3 cellular contexts compared by ENCODE assay signal in the genomic region with DNA sequence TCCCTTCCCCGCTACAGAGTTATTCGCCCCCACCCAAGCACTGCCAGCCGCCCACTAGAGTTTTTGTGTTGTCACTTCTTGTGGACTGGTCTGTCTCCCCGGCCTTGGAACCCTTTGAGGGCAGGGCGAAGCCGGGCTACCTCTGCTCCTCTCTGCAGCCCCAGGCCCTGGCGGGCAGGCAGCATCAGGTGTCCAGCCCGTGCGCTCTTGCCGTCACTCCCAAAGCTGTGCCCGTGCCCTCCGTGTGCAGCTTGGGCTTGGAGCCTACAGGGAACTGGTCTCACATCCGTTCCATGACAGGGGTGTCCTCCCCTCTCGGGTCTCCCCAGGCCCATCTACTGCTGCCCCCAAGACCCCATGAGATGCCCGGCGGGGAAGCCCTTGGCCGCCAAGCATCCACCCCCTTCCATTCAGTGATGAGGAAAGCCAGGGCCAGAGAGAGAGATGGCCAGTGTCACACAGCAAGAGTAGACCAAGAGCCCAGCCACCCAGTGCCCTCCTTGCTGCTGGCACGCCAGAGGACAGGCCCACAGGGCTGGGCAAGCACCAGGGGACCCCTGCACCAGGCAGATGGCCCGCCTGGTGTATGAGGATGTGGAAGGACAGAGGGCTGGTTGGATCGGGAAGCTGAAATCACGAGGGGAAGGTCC.
"Had no signal": no experiment of that assay in that cellular context is flagged by ENCODE, and none has a peak within 500 bp of the region (broad histone marks: within the 10 kb centered on the region; RNA-seq: fewer than 3 reads in every experiment).

No MANE protein-coding gene starts in this region.

- H3K4me3 ChIP-seq: GM12878 had no signal

- ATAC-seq: GM12878 had no signal

- DNase-seq: GDM1, GF-D8 had no signal
